ENCODE assay signal across 26 cellular contexts in genomic region chr6:20134613-20135012, GRCh38.
DNase-seq lines count a peak whose midpoint lies in the region; ATAC-seq, FAIRE-seq and TF ChIP-seq lines count a peak whose summit lies in the region.
"Had no signal": no experiment of that assay in that cellular context is flagged by ENCODE, and none has a peak within 500 bp of the region (broad histone marks: within the 10 kb centered on the region; RNA-seq: fewer than 3 reads in every experiment).

No MANE protein-coding gene starts in this region.

- H3K27me3 ChIP-seq in pancreas (no peaks in the 10 kb centered on the region), transverse colon (no peaks in the 10 kb centered on the region)
- H3K27me3 ChIP-seq: BLaER1 treated with 17β-estradiol and CSF1 and Interleukin-3, amounts not matched to agents 10 nM and 100 nM had no signal

- in situ Hi-C loops in transverse colon (cut with MboI; ENCODE audit: low pct_ligation_motif_present in 1 of 4, low pct_unique_long_range_greater_than_20kb in 1 of 4, low sequenced_read_pairs in 3 of 4): no loop called here

- 95 to 96% methylated on average over 1 of the region's 1 CpG for WGBS in pancreas, 2 donors
- WGBS in transverse colon (ENCODE audit: low coverage in 1 of 2), 2 donors: 36 to 53% methylated on average over 1 of the region's 1 CpG

- H3K4me1 ChIP-seq in pancreas (no peaks in the 10 kb centered on the region), transverse colon (peaks cover 0 to 38% (median 23%) of the 10 kb centered on the region in 4 donors)

- intact Hi-C loops in left colon (cut with DNase I, micrococcal nuclease): no loop called here
- intact Hi-C loops in pancreas (cut with DNase I): no loop called here
- intact Hi-C loops in transverse colon (cut with DNase I; ENCODE audit: low total_unique reads): loop anchor here (5.0 kb wide), 1 partner anchor 1982 kb away; no protein-coding TSS in a partner anchor

- no peak overlapping the region for H3K4me3 ChIP-seq in pancreas
- no peak overlapping the region for H3K4me3 ChIP-seq in transverse colon
- H3K4me3 ChIP-seq: A549; BLaER1 treated with 17β-estradiol and CSF1 and Interleukin-3, amounts not matched to agents 10 nM and 100 nM; GM12878 had no signal

- peak; percentile 83 for ATAC-seq in left colon
- ATAC-seq in pancreas: no peak
- no peak for ATAC-seq in GM21825 (IDR thresholded peaks at IDR 0.05; ENCODE audit: unreplicated experiment)
- ATAC-seq: A549; CD8-positive, alpha-beta T cell; GM12878 had no signal

- no peak overlapping the region for H3K27ac ChIP-seq in pancreas
- peak overlapping the region in 3 of 4 donors; percentile 2 to 36 (median 31) for H3K27ac ChIP-seq in transverse colon
- H3K27ac ChIP-seq: 22Rv1; A549; BLaER1 treated with 17β-estradiol and CSF1 and Interleukin-3, amounts not matched to agents 10 nM and 100 nM; C4-2B had no signal

- peak; percentile 54 for FAIRE-seq in GM19239 (lab: Jason Lieb, UNC)
- peak; percentile 89 for FAIRE-seq in pancreas (lab: Jason Lieb, UNC)
- FAIRE-seq: A549, GM12878, GM12892, GM18507 had no signal

- DNase-seq in GM19239 (ENCODE audit: insufficient read length, low spot score) (no peak), left colon (no peak), pancreas (no peak), transverse colon (no peak), D341Med (ENCODE audit: low spot score) (no peak), midbrain (lab: John Stamatoyannopoulos, UW) (no peak)
- DNase-seq: AML-193; Caco-2; Calu3; CD4-positive, alpha-beta T cell; CD8-positive, alpha-beta T cell; DMS 273 treated with DMSO at 0.1 percent for 48 hours; DMS153; DMS53; DMS79; DND-41; EL; GDM1 had no signal

- H3K36me3 ChIP-seq in pancreas (no peaks in the 10 kb centered on the region), transverse colon (no peaks in the 10 kb centered on the region)

- no peak for TF ChIP-seq EP300 in transverse colon (IDR thresholded peaks at IDR 0.05; ENCODE audit: low read depth)

- TF ChIP-seq CTCF in pancreas (IDR thresholded peaks at IDR 0.05): no peak
- TF ChIP-seq CTCF in transverse colon (IDR thresholded peaks at IDR 0.05): no peak

- no peak for TF ChIP-seq POLR2A in transverse colon (IDR thresholded peaks at IDR 0.05)

- no peaks in the 10 kb centered on the region for H3K9me3 ChIP-seq in pancreas
- H3K9me3 ChIP-seq in transverse colon: no peaks in the 10 kb centered on the region
- H3K9me3 ChIP-seq: A549, Caco-2 had no signal

Comparison
In these comparisons a context has a peak if more than half of its experiments do, and no peak if none do; other contexts are left out.
1. H3K27ac ChIP-seq: peak in transverse colon (3 of 4); none in pancreas (0 of 4).